1 cellular context compared by ENCODE assay signal in genomic region chr5:168362097-168362885, GRCh38.
TF ChIP-seq lines count a peak whose summit lies in the region.

No MANE protein-coding gene starts in this region.

TF ChIP-seq in GM23338, 12 proteins besides CTCF, POLR2A, EP300 and RAD21 (continued from another document):
- TF ChIP-seq ZNF462 (CRISPR knock-in tag; IDR thresholded peaks at IDR 0.05) (no peak), POLR2AphosphoS5 (IDR thresholded peaks at IDR 0.05; ENCODE audit: low read depth) (no peak), REST (IDR thresholded peaks at IDR 0.05; ENCODE audit: unreplicated experiment) (no peak), EZH2phosphoT487 (IDR thresholded peaks at IDR 0.05; ENCODE audit: unreplicated experiment) (no peak)
